In genomic region chr9:125409637-125410521, GRCh38 we compare ENCODE assay signal across 8 cellular contexts.
DNase-seq lines count a peak whose midpoint lies in the region; ATAC-seq and TF ChIP-seq lines count a peak whose summit lies in the region.

No MANE protein-coding gene starts in this region.

- no peaks in the 10 kb centered on the region for H3K9me3 ChIP-seq in transverse colon

- no peak overlapping the region for H3K27ac ChIP-seq in transverse colon

- no peak overlapping the region for H3K4me3 ChIP-seq in transverse colon

- no peak for TF ChIP-seq POLR2A in transverse colon (IDR thresholded peaks at IDR 0.05)

- CTCF ChIA-PET in activated CD4-positive, alpha-beta T cell treated with anti-CD3 and anti-CD28 coated beads for 36 hours (lab: Charles Lee): no interaction called here

- peak; percentile 76 for ATAC-seq in activated CD4-positive, alpha-beta T cell treated with anti-CD3 and anti-CD28 coated beads for 36 hours
- ATAC-seq in memory B cell (ENCODE audit: low read depth) (peak; percentile 23), HG03097 (IDR thresholded peaks at IDR 0.05; ENCODE audit: low FRiP score, unreplicated experiment) (no peak)

- in situ Hi-C loops in transverse colon (cut with MboI; ENCODE audit: low pct_ligation_motif_present in 1 of 4, low pct_unique_long_range_greater_than_20kb in 1 of 4, low sequenced_read_pairs in 3 of 4): loop anchor here (5.0 to 25.0 kb wide), 7 partner anchors 145 to 977 kb away; no protein-coding TSS in a partner anchor

- H3K36me3 ChIP-seq in transverse colon: no peaks in the 10 kb centered on the region

- H3K27me3 ChIP-seq in transverse colon: peaks cover 14% of the 10 kb centered on the region

- TF ChIP-seq CTCF in transverse colon (IDR thresholded peaks at IDR 0.05): no peak

- H3K27me3 Mint-ChIP-seq in activated CD4-positive, alpha-beta T cell treated with anti-CD3 and anti-CD28 coated beads for 36 hours: peaks cover 27% of the 10 kb centered on the region
- H3K27me3 Mint-ChIP-seq in memory B cell: peaks cover 25% of the 10 kb centered on the region

- no peak for TF ChIP-seq EP300 in transverse colon (IDR thresholded peaks at IDR 0.05; ENCODE audit: low read depth)

- 93% methylated on average over 2 to 13 of the region's 13 CpGs for WGBS in transverse colon (ENCODE audit: low coverage in 1 of 2), 2 donors

- intact Hi-C loops in activated CD4-positive, alpha-beta T cell treated with anti-CD3 and anti-CD28 coated beads for 36 hours (cut with DNase I, micrococcal nuclease): loop anchor here (2.0 to 10.0 kb wide), 10 partner anchors 111 to 1085 kb away; partner anchors contain the start of gene PBX3 (in 1 of the 2)
- intact Hi-C loops in transverse colon (cut with DNase I; ENCODE audit: low total_unique reads): loop anchor here (5.0 to 10.0 kb wide), 4 partner anchors 152 to 987 kb away; no protein-coding TSS in a partner anchor

- peaks cover 3 to 15% (median 9%) of the 10 kb centered on the region in 4 donors for H3K4me1 ChIP-seq in transverse colon

- peak; percentile 74 for DNase-seq in activated CD4-positive, alpha-beta T cell treated with anti-CD3 and anti-CD28 coated beads for 36 hours
- no peak for DNase-seq in activated CD4-positive, alpha-beta T cell treated with anti-CD3 and anti-CD28 coated beads for 1 hour
- peak; percentile 85 for DNase-seq in NAMALWA (ENCODE audit: low spot score)
- peak; percentile 54 to 63 for DNase-seq in activated T-cell treated with anti-CD3 and anti-CD28 coated beads, Interleukin-2, amount 50 U/mL, for 48 hours
- no peak for DNase-seq in memory B cell (ENCODE audit: low spot score in 2 of 2)
- no peak for DNase-seq in transverse colon
- DNase-seq in pons (ENCODE audit: low spot score): no peak

- POLR2A ChIA-PET in activated CD4-positive, alpha-beta T cell treated with anti-CD3 and anti-CD28 coated beads for 36 hours (lab: Charles Lee): no interaction called here

- no peaks in the 10 kb centered on the region for H3K9me3 Mint-ChIP-seq in activated CD4-positive, alpha-beta T cell treated with anti-CD3 and anti-CD28 coated beads for 36 hours (ENCODE audit: low read depth)
- no peaks in the 10 kb centered on the region for H3K9me3 Mint-ChIP-seq in memory B cell

- H3K36me3 Mint-ChIP-seq in activated CD4-positive, alpha-beta T cell treated with anti-CD3 and anti-CD28 coated beads for 36 hours (ENCODE audit: low read depth): peaks cover 2% of the 10 kb centered on the region
- peaks cover 4% of the 10 kb centered on the region for H3K36me3 Mint-ChIP-seq in memory B cell

- H3K27ac Mint-ChIP-seq in activated CD4-positive, alpha-beta T cell treated with anti-CD3 and anti-CD28 coated beads for 36 hours: peak overlapping the region; percentile 40
- peak overlapping the region; percentile 42 for H3K27ac Mint-ChIP-seq in memory B cell

- peak overlapping the region; percentile 23 for H3K4me3 Mint-ChIP-seq in activated CD4-positive, alpha-beta T cell treated with anti-CD3 and anti-CD28 coated beads for 36 hours
- peak overlapping the region; percentile 67 for H3K4me3 Mint-ChIP-seq in memory B cell

- H3K4me1 Mint-ChIP-seq in activated CD4-positive, alpha-beta T cell treated with anti-CD3 and anti-CD28 coated beads for 36 hours: peaks cover 13% of the 10 kb centered on the region
- peaks cover 12% of the 10 kb centered on the region for H3K4me1 Mint-ChIP-seq in memory B cell

Comparison
In these comparisons a context has a peak if more than half of its experiments do, and no peak if none do; other contexts are left out.
1. DNase-seq: peak in activated CD4-positive, alpha-beta T cell treated with anti-CD3 and anti-CD28 coated beads for 36 hours (single experiment), NAMALWA (single experiment) and activated T-cell treated with anti-CD3 and anti-CD28 coated beads, Interleukin-2, amount 50 U/mL, for 48 hours (2 of 2); none in activated CD4-positive, alpha-beta T cell treated with anti-CD3 and anti-CD28 coated beads for 1 hour (single experiment), memory B cell (0 of 2), transverse colon (single experiment) and pons (single experiment).